21 cellular contexts compared by ENCODE assay signal in genomic region chr10:126950401-126951105, GRCh38. TPM values are rescaled to one million over a fixed set of nuclear protein-coding genes. Genes with fewer than 3 reads are reported as not detected.
DNase-seq lines count a peak whose midpoint lies in the region; ATAC-seq lines count a peak whose summit lies in the region.
"Had no signal": no experiment of that assay in that cellular context is flagged by ENCODE, and none has a peak within 500 bp of the region (broad histone marks: within the 10 kb centered on the region; RNA-seq: fewer than 3 reads in every experiment).

No MANE protein-coding gene starts in this region.

- H3K79me2 ChIP-seq in trophoblast cell (ENCODE audit: control insufficient read depth, insufficient read depth, low read length, poor library complexity) = peaks cover 16% of the 10 kb centered on the region

- H3K9me3 ChIP-seq in trophoblast cell (ENCODE audit: insufficient read depth, low read depth, low read length) = peaks cover 4% of the 10 kb centered on the region

- H4K12ac ChIP-seq in trophoblast cell (ENCODE audit: low read depth, low read length) = no peak overlapping the region

- peak overlapping the region; percentile 94 for H3K27ac ChIP-seq in caudate nucleus (ENCODE audit: low read depth, low read length)
- H3K27ac ChIP-seq in trophoblast cell (ENCODE audit: low read depth, low read length) = no peak overlapping the region
- H3K27ac ChIP-seq in temporal lobe (ENCODE audit: low read depth, low read length) = peak overlapping the region; percentile 99
- H3K27ac ChIP-seq: BLaER1 treated with 17β-estradiol and CSF1 and Interleukin-3, amounts not matched to agents 10 nM and 100 nM; SJSA1 had no signal

- H3K79me1 ChIP-seq in trophoblast cell (ENCODE audit: low read length) = no peaks in the 10 kb centered on the region

- H3K4ac ChIP-seq in trophoblast cell (ENCODE audit: low read depth, low read length) = peak overlapping the region; percentile 84

- H4K8ac ChIP-seq in trophoblast cell (ENCODE audit: low read depth, low read length) = no peak overlapping the region

- DNase-seq in caudate nucleus (lab: John Stamatoyannopoulos, UW) = no peak
- peak; percentile 54 to 94 (median 84) for DNase-seq in head of caudate nucleus
- DNase-seq in trophoblast cell = no peak
- no peak for DNase-seq in DMS79 (lab: John Stamatoyannopoulos, UW)
- no peak for DNase-seq in T-helper 9 cell
- DNase-seq in HuH-7 (ENCODE audit: low spot score) = no peak
- DNase-seq: DMS53, GOT3, MM.1S, NCI-H1092 treated with DMSO at 0.1 percent for 48 hours, NCI-H1694, NCI-H2081 treated with DMSO at 0.1 percent for 48 hours, NCI-H510A, NCI-H774, OCI-M1, RPMI8226 had no signal

- no CpG with 5 or more reads among the region's 8 CpGs for WGBS in trophoblast cell (ENCODE audit: extremely low coverage, insufficient coverage, insufficient read length)

- no peak overlapping the region for H3K23ac ChIP-seq in trophoblast cell (ENCODE audit: low read length)

- intact Hi-C loops in head of caudate nucleus (cut with DNase I) = no loop called here

- no peak overlapping the region for H4K91ac ChIP-seq in trophoblast cell (ENCODE audit: low read depth, low read length)

- H2BK12ac ChIP-seq in trophoblast cell (ENCODE audit: low read length) = no peak overlapping the region

- H2BK120ac ChIP-seq in trophoblast cell (ENCODE audit: insufficient read depth, low read length, poor library complexity) = no peak overlapping the region

- no peak overlapping the region for H2BK5ac ChIP-seq in trophoblast cell (ENCODE audit: low read depth, low read length, poor library complexity)

- peaks cover 2 to 6% of the 10 kb centered on the region in 2 experiments for H3K36me3 ChIP-seq in trophoblast cell (ENCODE audit: control insufficient read depth in 1 of 2, insufficient read depth in 2 of 2, low read length in 2 of 2)
- H3K36me3 ChIP-seq: BLaER1 treated with 17β-estradiol and CSF1 and Interleukin-3, amounts not matched to agents 10 nM and 100 nM had no signal

- no peak overlapping the region for H2AK5ac ChIP-seq in trophoblast cell (ENCODE audit: low read length)

- no peak overlapping the region for H3K4me2 ChIP-seq in trophoblast cell (ENCODE audit: low read length)
- H3K4me2 ChIP-seq: BLaER1 treated with 17β-estradiol and CSF1 and Interleukin-3, amounts not matched to agents 10 nM and 100 nM had no signal

- H3K27me3 ChIP-seq in trophoblast cell (ENCODE audit: insufficient read depth, low read length) = no peaks in the 10 kb centered on the region
- H3K27me3 ChIP-seq: BLaER1 treated with 17β-estradiol and CSF1 and Interleukin-3, amounts not matched to agents 10 nM and 100 nM; SJSA1 had no signal

- no peak for ATAC-seq in GM21786 (IDR thresholded peaks at IDR 0.05; ENCODE audit: unreplicated experiment)
- ATAC-seq: CD8-positive, alpha-beta T cell had no signal

- H3K14ac ChIP-seq in trophoblast cell (ENCODE audit: low read length) = no peak overlapping the region

- H3K4me1 ChIP-seq in trophoblast cell (ENCODE audit: control insufficient read depth in 1 of 2, insufficient read depth in 2 of 2, low read length in 2 of 2) = peaks cover 0 to 4% of the 10 kb centered on the region in 2 experiments
- H3K4me1 ChIP-seq: SJSA1 had no signal

- H3K18ac ChIP-seq in trophoblast cell (ENCODE audit: low read length) = no peak overlapping the region

- H2AFZ ChIP-seq in trophoblast cell (ENCODE audit: insufficient read depth, low read length, poor library complexity) = no peak overlapping the region

- H3K9ac ChIP-seq in trophoblast cell (ENCODE audit: low read length) = no peak overlapping the region
- H3K9ac ChIP-seq: BLaER1 treated with 17β-estradiol and CSF1 and Interleukin-3, amounts not matched to agents 10 nM and 100 nM had no signal

- no peak overlapping the region for H3K4me3 ChIP-seq in trophoblast cell (ENCODE audit: low read depth, low read length)
- H3K4me3 ChIP-seq: BLaER1 treated with 17β-estradiol and CSF1 and Interleukin-3, amounts not matched to agents 10 nM and 100 nM; SJSA1 had no signal

RNA-seq across cellular contexts. Expression of gene DOCK1, which starts 45.3 kb away (rescaled TPM):
- 44.0 and 44.4 TPM in 2 replicates for polyA plus RNA-seq in trophoblast cell (2013)
- 13.5 TPM for total RNA-seq in temporal lobe
- total RNA-seq: CD8-positive, alpha-beta T cell had no signal

Comparison
In these comparisons a context has a peak if more than half of its experiments do, and no peak if none do; other contexts are left out.
1. DNase-seq: peak in head of caudate nucleus (42 of 42); none in caudate nucleus (0 of 61), trophoblast cell (0 of 2), DMS79 (single experiment), T-helper 9 cell (single experiment) and HuH-7 (single experiment).